ENCODE assay signal across 11 cellular contexts in genomic region chr18:8960740-8961657, GRCh38.
DNase-seq lines count a peak whose midpoint lies in the region; ATAC-seq, FAIRE-seq and TF ChIP-seq lines count a peak whose summit lies in the region.
"Had no signal": no experiment of that assay in that cellular context is flagged by ENCODE, and none has a peak within 500 bp of the region (broad histone marks: within the 10 kb centered on the region; RNA-seq: fewer than 3 reads in every experiment).

No MANE protein-coding gene starts in this region.

- TF ChIP-seq POLR2A in GM12891 (IDR thresholded peaks at IDR 0.05; ENCODE audit: low read depth, low read length): no peak

- in situ Hi-C loops in Panc1 (cut with HindIII; ENCODE audit: low pct_unique_long_range_greater_than_20kb, low sequenced_read_pairs): no loop called here

- H3K4me1 Mint-ChIP-seq in Calu3 (ENCODE audit: low read depth, unreplicated experiment) (peaks cover 60% of the 10 kb centered on the region), nephron (peaks cover 8% of the 10 kb centered on the region)
- H3K4me1 Mint-ChIP-seq in activated T-cell treated with anti-CD3 and anti-CD28 coated beads, Interleukin-2, amount 50 U/mL, for 24 hours (ENCODE audit: low read depth): no peaks in the 10 kb centered on the region
- H3K4me1 Mint-ChIP-seq: immature natural killer cell had no signal

- ATAC-seq in Panc1: peak; percentile 75; the same call in 1 of the 2 replicates
- ATAC-seq in GM18498 (IDR thresholded peaks at IDR 0.05; ENCODE audit: unreplicated experiment): no peak
- ATAC-seq: naive thymus-derived CD8-positive, alpha-beta T cell had no signal

- H3K36me3 Mint-ChIP-seq in Calu3 (ENCODE audit: insufficient read depth, unreplicated experiment) (no peaks in the 10 kb centered on the region), nephron (ENCODE audit: low read depth) (no peaks in the 10 kb centered on the region)
- no peaks in the 10 kb centered on the region for H3K36me3 Mint-ChIP-seq in activated T-cell treated with anti-CD3 and anti-CD28 coated beads, Interleukin-2, amount 50 U/mL, for 24 hours (ENCODE audit: low read depth)
- H3K36me3 Mint-ChIP-seq: immature natural killer cell had no signal

- H3K9me3 Mint-ChIP-seq in Calu3 (ENCODE audit: low read depth, unreplicated experiment) (peaks cover 2% of the 10 kb centered on the region), nephron (peaks cover 5% of the 10 kb centered on the region)
- H3K9me3 Mint-ChIP-seq in activated T-cell treated with anti-CD3 and anti-CD28 coated beads, Interleukin-2, amount 50 U/mL, for 24 hours: no peaks in the 10 kb centered on the region
- H3K9me3 Mint-ChIP-seq: immature natural killer cell had no signal

- no TSS peak for BruUV-seq in Calu3 (replicated peaks; lab: Mats Ljungman, UMichigan)
- no TSS peak for BruUV-seq in Panc1 (replicated peaks; lab: Mats Ljungman, UMichigan)

- DNase-seq in Calu3 (peak; percentile 51), Panc1 (ENCODE audit: low read depth, low spot score) (peak; percentile 53), epithelial cell of proximal tubule (ENCODE audit: low read depth) (no peak), NCI-H748 treated with DMSO at 0.1 percent for 48 hours (lab: John Stamatoyannopoulos, UW) (no peak), GM12891 (ENCODE audit: insufficient read length, low spot score) (no peak)
- no peak for DNase-seq in activated T-cell treated with anti-CD3 and anti-CD28 coated beads, Interleukin-2, amount 50 U/mL, for 24 hours
- DNase-seq: immature natural killer cell; naive thymus-derived CD8-positive, alpha-beta T cell; stimulated activated CD4-positive, alpha-beta T cell treated with anti-CD3 and anti-CD28 coated beads, Interleukin-12 subunit alpha, Interleukin-12 subunit beta, amount 100 ng/mL, for 4 hours had no signal

- no peak for TF ChIP-seq CTCF in Calu3 (IDR thresholded peaks at IDR 0.05; ENCODE audit: unreplicated experiment)
- TF ChIP-seq CTCF in Panc1 (IDR thresholded peaks at IDR 0.05): no peak
- no peak for TF ChIP-seq CTCF in epithelial cell of proximal tubule (conservative IDR thresholded peaks at IDR 0.05; ENCODE audit: low read depth, low read length)
- no peak for TF ChIP-seq CTCF in nephron (IDR thresholded peaks at IDR 0.05; ENCODE audit: unreplicated experiment in 3 of 3)

- no peaks in the 10 kb centered on the region for H3K36me3 ChIP-seq in Panc1 (ENCODE audit: control insufficient read depth, insufficient read depth, low read length)

- H3K27ac Mint-ChIP-seq in Calu3 (ENCODE audit: unreplicated experiment) (peak overlapping the region; percentile 96), nephron (peak overlapping the region; percentile 17 to 74 (median 60))
- no peak overlapping the region for H3K27ac Mint-ChIP-seq in activated T-cell treated with anti-CD3 and anti-CD28 coated beads, Interleukin-2, amount 50 U/mL, for 24 hours
- H3K27ac Mint-ChIP-seq: immature natural killer cell; naive thymus-derived CD8-positive, alpha-beta T cell had no signal

- POLR2A ChIA-PET in Panc1 (lab: Charles Lee): no interaction called here

- no peaks in the 10 kb centered on the region for H3K4me1 ChIP-seq in Panc1 (ENCODE audit: control insufficient read depth, insufficient read depth, low read length)

- intact Hi-C loops in Calu3 (cut with micrococcal nuclease; ENCODE audit: unreplicated experiment): loop anchor here (2.0 kb wide), 2 partner anchors 70 to 166 kb away; no protein-coding TSS in a partner anchor
- intact Hi-C loops in Panc1 (cut with micrococcal nuclease; ENCODE audit: unreplicated experiment): no loop called here

- H3K27me3 ChIP-seq in Panc1 (ENCODE audit: control insufficient read depth, insufficient read depth, low read length): no peaks in the 10 kb centered on the region

- FAIRE-seq in GM12891 (lab: Jason Lieb, UNC): no peak

- CTCF ChIA-PET in Calu3 (lab: Charles Lee) (no interaction called here), Panc1 (lab: Charles Lee) (no interaction called here)

- no peaks in the 10 kb centered on the region for H3K9me3 ChIP-seq in Panc1 (ENCODE audit: control insufficient read depth, insufficient read depth, low read depth, low read length)

- H3K4me3 Mint-ChIP-seq in Calu3 (ENCODE audit: low read depth, unreplicated experiment) (peak overlapping the region; percentile 35), nephron (no peak overlapping the region)
- H3K4me3 Mint-ChIP-seq in activated T-cell treated with anti-CD3 and anti-CD28 coated beads, Interleukin-2, amount 50 U/mL, for 24 hours: no peak overlapping the region
- H3K4me3 Mint-ChIP-seq: immature natural killer cell; naive thymus-derived CD8-positive, alpha-beta T cell had no signal

- no peaks in the 10 kb centered on the region for H3K27me3 Mint-ChIP-seq in Calu3 (ENCODE audit: unreplicated experiment)
- H3K27me3 Mint-ChIP-seq in nephron (ENCODE audit: low read depth): no peaks in the 10 kb centered on the region
- H3K27me3 Mint-ChIP-seq in activated T-cell treated with anti-CD3 and anti-CD28 coated beads, Interleukin-2, amount 50 U/mL, for 24 hours: peaks cover 10% of the 10 kb centered on the region

- H3K4me3 ChIP-seq in Panc1 (ENCODE audit: low read depth in 2 of 2, low read length in 2 of 2) (no peak overlapping the region), epithelial cell of proximal tubule (ENCODE audit: low read depth, low read length) (peak overlapping the region; percentile 21)

- H3K27ac ChIP-seq in Panc1 (ENCODE audit: low read length): no peak overlapping the region

TF ChIP-seq in GM12891, 5 proteins besides CTCF, POLR2A, EP300 and RAD21:
- TF ChIP-seq POU2F2 (IDR thresholded peaks at IDR 0.05; ENCODE audit: low read depth, low read length): no peak
- TF ChIP-seq TAF1 (IDR thresholded peaks at IDR 0.05; ENCODE audit: low read depth, low read length): no peak
- no peak for TF ChIP-seq POLR2AphosphoS5 (IDR thresholded peaks at IDR 0.05; ENCODE audit: low read depth, low read length)
- TF ChIP-seq SPI1 (IDR thresholded peaks at IDR 0.05; ENCODE audit: low read depth, low read length): no peak
- TF ChIP-seq PAX5 (IDR thresholded peaks at IDR 0.05; ENCODE audit: insufficient read depth, low read length, severe bottlenecking): no peak

Comparison
In these comparisons a context has a peak if more than half of its experiments do, and no peak if none do; other contexts are left out.
1. DNase-seq: peak in Calu3 (single experiment) and Panc1 (single experiment); none in epithelial cell of proximal tubule (single experiment), NCI-H748 treated with DMSO at 0.1 percent for 48 hours (single experiment), activated T-cell treated with anti-CD3 and anti-CD28 coated beads, Interleukin-2, amount 50 U/mL, for 24 hours (single experiment) and GM12891 (single experiment).